In genomic region chr18:79888016-79888415, GRCh38 we compare ENCODE assay signal across 19 cellular contexts.
"Had no signal": no experiment of that assay in that cellular context is flagged by ENCODE, and none has a peak within 500 bp of the region (broad histone marks: within the 10 kb centered on the region; RNA-seq: fewer than 3 reads in every experiment).

No MANE protein-coding gene starts in this region.

- ATAC-seq: effector memory CD8-positive, alpha-beta T cell; mucosa of descending colon; natural killer cell; pancreas; stimulated activated memory B cell treated with anti-CD40 and anti-IgM and Interleukin-4, amounts not matched to agents 10 μg/mL and 1 μg/mL and 100 μg/mL, for 72 hours had no signal

- H3K27me3 ChIP-seq: esophagus muscularis mucosa, pancreas, right lobe of liver, uterus had no signal

- H3K4me1 ChIP-seq: esophagus muscularis mucosa, gastrocnemius medialis, pancreas, prostate gland, right lobe of liver, stomach, uterus had no signal

- H3K4me3 ChIP-seq: esophagus muscularis mucosa, gastrocnemius medialis, mucosa of descending colon, pancreas, prostate gland, right lobe of liver, stomach, uterus had no signal

- H3K27ac ChIP-seq: epithelial cell of prostate, esophagus muscularis mucosa, gastrocnemius medialis, pancreas, prostate gland, right lobe of liver, stomach, uterus had no signal

- DNase-seq: effector memory CD8-positive, alpha-beta T cell; gastrocnemius medialis; left cardiac atrium; mammary epithelial cell; natural killer cell; stimulated activated CD4-positive, alpha-beta T cell treated with anti-CD3 and anti-CD28 coated beads, Interleukin-15, amount 100 ng/mL, for 24 hours; stimulated activated CD4-positive, alpha-beta T cell treated with anti-CD3 and anti-CD28 coated beads, Interleukin-1b, Interleukin-23, amount 100 ng/mL, for 48 hours; stimulated activated CD4-positive, alpha-beta T cell treated with anti-CD3 and anti-CD28 coated beads, Interleukin-4, amount 100 ng/mL, for 24 hours; stomach; substantia nigra; trophoblast cell; uterus had no signal

- H3K9me3 ChIP-seq: pancreas, prostate gland had no signal

- H3K36me3 ChIP-seq: esophagus muscularis mucosa, gastrocnemius medialis, pancreas, prostate gland, right lobe of liver, stomach, uterus had no signal
